Comparison of ENCODE assay signal across 23 cellular contexts in the genomic region with DNA sequence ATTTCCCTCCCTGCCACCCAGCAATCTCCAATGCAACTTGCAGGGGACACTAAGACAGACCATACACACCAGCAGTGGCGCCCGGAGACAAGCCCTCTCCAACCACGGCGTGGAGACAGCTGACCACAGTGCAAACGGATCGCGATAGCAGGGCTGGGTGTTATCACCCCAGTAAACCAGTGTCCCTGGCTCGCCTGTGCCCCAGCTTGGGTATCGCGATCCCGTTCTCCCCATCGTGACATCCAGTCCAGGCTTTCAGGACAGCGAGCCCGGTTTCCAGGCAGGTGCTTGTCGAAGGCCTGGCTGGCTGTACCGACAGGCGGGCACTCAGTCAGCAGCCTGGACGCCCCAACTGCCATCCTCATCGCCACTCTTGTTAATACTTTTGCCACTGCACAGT. TPM values are rescaled to one million over a fixed set of nuclear protein-coding genes. Genes with fewer than 3 reads are reported as not detected.
"Had no signal": no experiment of that assay in that cellular context is flagged by ENCODE, and none has a peak within 500 bp of the region (broad histone marks: within the 10 kb centered on the region; RNA-seq: fewer than 3 reads in every experiment).

No MANE protein-coding gene starts in this region.

- H3K36me3 ChIP-seq: ovary had no signal

- H3K4me3 ChIP-seq: coronary artery, heart left ventricle, ovary had no signal

- DNase-seq: effector CD4-positive, alpha-beta T cell; endodermal cell; foreskin melanocyte; heart left ventricle; hippocampal formation; kidney glomerular epithelial cell; mesendoderm; naive thymus-derived CD4-positive, alpha-beta T cell; ovary; right cardiac atrium; small intestine; stimulated activated CD4-positive, alpha-beta T cell treated with anti-CD3 and anti-CD28 coated beads, Interleukin-2, amount 100 ng/mL, for 48 hours; stimulated activated naive CD4-positive, alpha-beta T cell treated with Interleukin-2 at 50 U/mL for 16 hours; trophoblast cell had no signal

- H3K9me3 Mint-ChIP-seq: endodermal cell, neural crest cell had no signal

- H3K4me3 Mint-ChIP-seq: endodermal cell; naive thymus-derived CD4-positive, alpha-beta T cell; neural crest cell had no signal

- H3K27me3 ChIP-seq: ovary had no signal

- H3K4me1 Mint-ChIP-seq: endodermal cell, neural crest cell had no signal

- H3K9me3 ChIP-seq: heart left ventricle had no signal

- H3K27ac ChIP-seq: coronary artery, heart left ventricle, ovary had no signal

- ATAC-seq: heart left ventricle; naive thymus-derived CD4-positive, alpha-beta T cell; right cardiac atrium had no signal

- H3K27ac Mint-ChIP-seq: endodermal cell; naive thymus-derived CD4-positive, alpha-beta T cell had no signal

RNA-seq across cellular contexts. Expression of gene NANOS2, which starts 20.7 kb away (rescaled TPM):
- total RNA-seq: dermis microvascular lymphatic vessel endothelial cell; endodermal cell; glomerular endothelial cell; heart left ventricle; liver; lung microvascular endothelial cell; mononuclear cell; naive thymus-derived CD4-positive, alpha-beta T cell; neural crest cell; ovary; posterior vena cava; right cardiac atrium had no signal
- polyA plus RNA-seq: esophagus; heart left ventricle; liver; naive thymus-derived CD4-positive, alpha-beta T cell; ovary; right cardiac atrium; small intestine had no signal

RNA-seq across cellular contexts. Expression of gene NOVA2, which starts 38.4 kb away (rescaled TPM):
- polyA plus RNA-seq: naive thymus-derived CD4-positive, alpha-beta T cell had no signal
